ENCODE assay signal across 13 cellular contexts in the genomic region with DNA sequence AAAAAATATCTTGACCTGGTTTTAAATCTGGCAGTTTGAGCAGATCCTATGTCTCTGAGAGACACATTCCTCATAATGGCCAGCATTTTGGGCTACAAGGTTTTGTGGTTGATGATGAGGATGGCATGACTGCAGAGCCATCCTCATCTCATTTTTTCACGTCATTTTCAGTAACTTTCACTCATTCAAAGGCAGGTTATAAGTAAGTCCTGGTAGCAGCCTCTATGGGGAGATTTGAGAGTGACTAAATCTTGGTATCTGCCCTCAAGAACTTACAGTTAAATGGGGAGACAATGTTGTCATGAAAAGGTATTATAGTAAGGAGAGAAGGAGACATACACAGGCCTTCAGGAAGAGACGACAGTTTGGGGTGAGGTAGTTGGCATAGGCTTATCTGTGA. TPM values are rescaled to one million over a fixed set of nuclear protein-coding genes. Genes with fewer than 3 reads are reported as not detected.
DNase-seq lines count a peak whose midpoint lies in the region; ATAC-seq and TF ChIP-seq lines count a peak whose summit lies in the region.
"Had no signal": no experiment of that assay in that cellular context is flagged by ENCODE, and none has a peak within 500 bp of the region (broad histone marks: within the 10 kb centered on the region; RNA-seq: fewer than 3 reads in every experiment).

No MANE protein-coding gene starts in this region.

- CTCF ChIA-PET in activated CD4-positive, alpha-beta memory T cell treated with anti-CD3 and anti-CD28 coated beads for 36 hours (lab: Charles Lee), result interaction anchor here (1.4 to 6.4 kb wide), 6 partner anchors 9 to 110 kb away, joined by 4 to 48 read pairs (median 8); a partner anchor contains a TSS

- POLR2A ChIA-PET in activated CD4-positive, alpha-beta memory T cell treated with anti-CD3 and anti-CD28 coated beads for 36 hours (lab: Charles Lee), result interaction anchor here (1.3 to 2.6 kb wide), 8 partner anchors 12 to 94 kb away, joined by 3 to 24 read pairs (median 15); a partner anchor contains a TSS

- peaks cover 0 to 1% (median 0%) of the 10 kb centered on the region in 7 donors for H3K9me3 Mint-ChIP-seq in CD4-positive, CD25-positive, alpha-beta regulatory T cell
- no peaks in the 10 kb centered on the region for H3K9me3 Mint-ChIP-seq in activated CD4-positive, alpha-beta memory T cell treated with anti-CD3 and anti-CD28 coated beads for 36 hours
- H3K9me3 Mint-ChIP-seq: neural progenitor cell had no signal

- DNase-seq in CD4-positive, CD25-positive, alpha-beta regulatory T cell, result no peak
- no peak for DNase-seq in activated CD4-positive, alpha-beta memory T cell treated with anti-CD3 and anti-CD28 coated beads for 36 hours
- DNase-seq in NCI-H1092 (lab: John Stamatoyannopoulos, UW) (no peak), GM20000 (ENCODE audit: low spot score) (no peak), ascending aorta (ENCODE audit: low spot score in 2 of 2) (no peak), esophagus muscularis mucosa (ENCODE audit: extremely low spot score) (no peak)
- DNase-seq: Kasumi-1, kidney glomerular epithelial cell had no signal

- H3K27ac ChIP-seq in CD4-positive, CD25-positive, alpha-beta regulatory T cell (ENCODE audit: insufficient read depth, low read length, poor library complexity, severe bottlenecking), result peak overlapping the region; percentile 96
- H3K27ac ChIP-seq in ascending aorta, result no peak overlapping the region
- no peak overlapping the region for H3K27ac ChIP-seq in esophagus muscularis mucosa (replicated peaks in 1 of 4)
- H3K27ac ChIP-seq: neural progenitor cell had no signal

- ATAC-seq in CD4-positive, CD25-positive, alpha-beta regulatory T cell (ENCODE audit: low read depth in 2 of 2), result peak; percentile 2 to 9
- ATAC-seq in GM19351 (IDR thresholded peaks at IDR 0.05; ENCODE audit: unreplicated experiment) (peak; percentile 7), HG03045 (IDR thresholded peaks at IDR 0.05; ENCODE audit: unreplicated experiment) (peak; percentile 8)

- no peaks in the 10 kb centered on the region for H3K27me3 ChIP-seq in CD4-positive, CD25-positive, alpha-beta regulatory T cell (ENCODE audit: control insufficient read depth, insufficient read depth, low read length)
- no peaks in the 10 kb centered on the region for H3K27me3 ChIP-seq in ascending aorta
- H3K27me3 ChIP-seq in esophagus muscularis mucosa, result no peaks in the 10 kb centered on the region
- H3K27me3 ChIP-seq: neural progenitor cell had no signal

- H3K9me3 ChIP-seq in CD4-positive, CD25-positive, alpha-beta regulatory T cell (ENCODE audit: control insufficient read depth in 2 of 2, low read length in 2 of 2), result no peaks in the 10 kb centered on the region
- H3K9me3 ChIP-seq in ascending aorta, result no peaks in the 10 kb centered on the region
- H3K9me3 ChIP-seq in esophagus muscularis mucosa, result no peaks in the 10 kb centered on the region

- H3K4me3 ChIP-seq in CD4-positive, CD25-positive, alpha-beta regulatory T cell (ENCODE audit: low read depth, low read length), result peak overlapping the region; percentile 78
- H3K4me3 ChIP-seq in ascending aorta, result no peak overlapping the region
- no peak overlapping the region for H3K4me3 ChIP-seq in esophagus muscularis mucosa
- H3K4me3 ChIP-seq: neural progenitor cell had no signal

- H3K27ac Mint-ChIP-seq in CD4-positive, CD25-positive, alpha-beta regulatory T cell, result peak overlapping the region; percentile 96 to 99 (median 98)
- H3K27ac Mint-ChIP-seq in activated CD4-positive, alpha-beta memory T cell treated with anti-CD3 and anti-CD28 coated beads for 36 hours, result peak overlapping the region; percentile 99
- H3K27ac Mint-ChIP-seq: neural progenitor cell had no signal

- H3K27me3 Mint-ChIP-seq in CD4-positive, CD25-positive, alpha-beta regulatory T cell, result no peaks in the 10 kb centered on the region
- no peaks in the 10 kb centered on the region for H3K27me3 Mint-ChIP-seq in activated CD4-positive, alpha-beta memory T cell treated with anti-CD3 and anti-CD28 coated beads for 36 hours

- TF ChIP-seq POLR2A in esophagus muscularis mucosa (IDR thresholded peaks at IDR 0.05; ENCODE audit: low read depth), result no peak

- peaks cover 77% of the 10 kb centered on the region for H3K4me1 ChIP-seq in CD4-positive, CD25-positive, alpha-beta regulatory T cell (ENCODE audit: control insufficient read depth, insufficient read depth, low read length, poor library complexity, severe bottlenecking)
- H3K4me1 ChIP-seq in ascending aorta (no peaks in the 10 kb centered on the region), esophagus muscularis mucosa (no peaks in the 10 kb centered on the region)

- peaks cover 35% of the 10 kb centered on the region for H3K36me3 ChIP-seq in CD4-positive, CD25-positive, alpha-beta regulatory T cell (ENCODE audit: control insufficient read depth, insufficient read depth, low read length)
- H3K36me3 ChIP-seq in ascending aorta, result no peaks in the 10 kb centered on the region
- no peaks in the 10 kb centered on the region for H3K36me3 ChIP-seq in esophagus muscularis mucosa
- H3K36me3 ChIP-seq: neural progenitor cell had no signal

- peak overlapping the region; percentile 65 to 80 (median 80) for H3K4me3 Mint-ChIP-seq in CD4-positive, CD25-positive, alpha-beta regulatory T cell
- H3K4me3 Mint-ChIP-seq in activated CD4-positive, alpha-beta memory T cell treated with anti-CD3 and anti-CD28 coated beads for 36 hours, result peak overlapping the region; percentile 70
- H3K4me3 Mint-ChIP-seq: neural progenitor cell had no signal

- no peak for TF ChIP-seq CTCF in GM20000 (IDR thresholded peaks at IDR 0.05; ENCODE audit: extremely low read depth, missing control alignments)
- no peak for TF ChIP-seq CTCF in ascending aorta (IDR thresholded peaks at IDR 0.05)
- TF ChIP-seq CTCF in esophagus muscularis mucosa (IDR thresholded peaks at IDR 0.05), result no peak

- TF ChIP-seq EP300 in esophagus muscularis mucosa (IDR thresholded peaks at IDR 0.05), result no peak

- peaks cover 31 to 92% (median 70%) of the 10 kb centered on the region in 4 donors for H3K4me1 Mint-ChIP-seq in CD4-positive, CD25-positive, alpha-beta regulatory T cell
- peaks cover 73% of the 10 kb centered on the region for H3K4me1 Mint-ChIP-seq in activated CD4-positive, alpha-beta memory T cell treated with anti-CD3 and anti-CD28 coated beads for 36 hours (ENCODE audit: low read depth)
- H3K4me1 Mint-ChIP-seq: neural progenitor cell had no signal

- intact Hi-C loops in activated CD4-positive, alpha-beta memory T cell treated with anti-CD3 and anti-CD28 coated beads for 36 hours (cut with micrococcal nuclease), result loop anchor here (1.0 to 10.0 kb wide), 9 partner anchors 8 to 774 kb away; a partner anchor contains a TSS
- intact Hi-C loops in ascending aorta (cut with DNase I) (no loop called here), esophagus muscularis mucosa (cut with DNase I) (no loop called here)

- peaks cover 56% of the 10 kb centered on the region for H3K36me3 Mint-ChIP-seq in CD4-positive, CD25-positive, alpha-beta regulatory T cell
- H3K36me3 Mint-ChIP-seq in activated CD4-positive, alpha-beta memory T cell treated with anti-CD3 and anti-CD28 coated beads for 36 hours, result peaks cover 49% of the 10 kb centered on the region
- H3K36me3 Mint-ChIP-seq: neural progenitor cell had no signal

- 89% methylated on average over 2 of the region's 2 CpGs for WGBS in esophagus muscularis mucosa

RNA-seq across cellular contexts. Expression of a gene that starts 14.5 kb away (rescaled TPM):
- total RNA-seq in CD4-positive, CD25-positive, alpha-beta regulatory T cell, result 72.8 TPM
- 100 to 1,000 TPM; 210 to 246 (median 236) TPM for polyA plus RNA-seq in CD4-positive, CD25-positive, alpha-beta regulatory T cell
- 10 to 100 TPM; 57.0 to 63.8 TPM for total RNA-seq in activated CD4-positive, alpha-beta memory T cell treated with anti-CD3 and anti-CD28 coated beads for 36 hours
- total RNA-seq in ascending aorta, result not detected
- under 1 TPM in 1 of 4 donors, not detected in 3; 0.33 TPM for total RNA-seq in esophagus muscularis mucosa
- total RNA-seq: NCI-H460 had no signal
- polyA plus RNA-seq: BJ had no signal

Comparison
In these comparisons a context has a peak if more than half of its experiments do, and no peak if none do; other contexts are left out.
1. RNA of a gene that starts 14.5 kb away (total RNA-seq): 72.8 TPM in CD4-positive, CD25-positive, alpha-beta regulatory T cell (single experiment) and 57.0 to 63.8 TPM in activated CD4-positive, alpha-beta memory T cell treated with anti-CD3 and anti-CD28 coated beads for 36 hours; 0.33 TPM in esophagus muscularis mucosa and not detected in ascending aorta (single experiment); every median in the first group is over 10 times any median in the second.
2. Peak in every context shown above with its lines, with median percentiles within 50 percentile points of each other: ATAC-seq.